Comparison of ENCODE assay signal across 8 cellular contexts in the genomic region with DNA sequence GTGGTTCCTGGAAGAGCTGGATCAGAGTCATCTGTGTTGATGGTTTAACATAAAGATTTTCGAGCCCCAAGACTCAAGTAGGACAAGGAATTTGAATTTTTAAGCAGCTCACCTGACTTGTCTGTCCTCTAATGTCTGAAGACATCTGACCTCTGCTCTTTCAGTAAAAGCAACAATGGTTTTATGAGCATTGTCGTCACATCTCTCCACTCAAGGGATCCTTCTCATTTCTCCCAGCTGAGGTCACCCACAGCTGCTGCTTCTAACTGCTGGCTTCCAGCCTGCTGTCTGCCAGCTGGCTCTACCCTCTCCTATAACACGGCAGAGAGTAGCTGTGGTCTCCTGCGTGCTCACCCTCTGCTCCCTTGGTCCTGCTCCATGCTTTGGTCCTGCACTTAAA. TPM values are rescaled to one million over a fixed set of nuclear protein-coding genes. Genes with fewer than 3 reads are reported as not detected.
DNase-seq lines count a peak whose midpoint lies in the region; ATAC-seq and TF ChIP-seq lines count a peak whose summit lies in the region.

No MANE protein-coding gene starts in this region.

- ATAC-seq in RWPE2 (ENCODE audit: low read depth) (peak; percentile 84), HG03439 (IDR thresholded peaks at IDR 0.05; ENCODE audit: unreplicated experiment) (no peak), HG03520 (IDR thresholded peaks at IDR 0.05; ENCODE audit: unreplicated experiment) (no peak)

- DNase-seq in SIG-M5 treated with dmso at 0.1 percent for 504 hours (lab: John Stamatoyannopoulos, UW; ENCODE audit: unreplicated experiment) (peak; percentile 29), SIG-M5 (lab: John Stamatoyannopoulos, UW) (no peak), RWPE2 (ENCODE audit: low spot score) (peak; percentile 71), foreskin melanocyte (peak; percentile 50), retina (peak; percentile 61), esophagus squamous epithelium (lab: John Stamatoyannopoulos, UW) (no peak)

- TF ChIP-seq CTCF in RWPE2 (IDR thresholded peaks at IDR 0.05; ENCODE audit: poor library complexity, severe bottlenecking) (no peak), esophagus squamous epithelium (IDR thresholded peaks at IDR 0.05) (no peak)

- H3K27ac ChIP-seq in RWPE2 (ENCODE audit: poor library complexity, severe bottlenecking), result peak overlapping the region; percentile 81
- peak overlapping the region in 1 of 4 donors; percentile 14 for H3K27ac ChIP-seq in esophagus squamous epithelium

- TF ChIP-seq POLR2A in esophagus squamous epithelium (IDR thresholded peaks at IDR 0.05), result no peak

- H3K27me3 ChIP-seq in RWPE2 (ENCODE audit: insufficient read depth, poor library complexity, severe bottlenecking) (no peaks in the 10 kb centered on the region), esophagus squamous epithelium (no peaks in the 10 kb centered on the region)

- H3K4me1 ChIP-seq in RWPE2 (ENCODE audit: insufficient read depth, poor library complexity, severe bottlenecking), result peaks cover 34% of the 10 kb centered on the region
- no peaks in the 10 kb centered on the region for H3K4me1 ChIP-seq in esophagus squamous epithelium

- WGBS in esophagus squamous epithelium, 2 donors, result 43 to 56% methylated on average over 4 of the region's 4 CpGs

- no peaks in the 10 kb centered on the region for H3K36me3 ChIP-seq in RWPE2 (ENCODE audit: low read depth)
- no peaks in the 10 kb centered on the region for H3K36me3 ChIP-seq in esophagus squamous epithelium

- H3K4me3 ChIP-seq in RWPE2 (ENCODE audit: severe bottlenecking), result no peak overlapping the region
- no peak overlapping the region for H3K4me3 ChIP-seq in esophagus squamous epithelium

- intact Hi-C loops in esophagus squamous epithelium (cut with DNase I), result no loop called here

- H3K9me3 ChIP-seq in RWPE2 (ENCODE audit: severe bottlenecking) (no peaks in the 10 kb centered on the region), esophagus squamous epithelium (no peaks in the 10 kb centered on the region)

RNA-seq across cellular contexts. Expression of gene HDAC2, which starts 24.7 kb away (rescaled TPM):
- 10 to 100 TPM; 40.2 to 66.6 (median 60.7) TPM for total RNA-seq in esophagus squamous epithelium

Comparison
In these comparisons a context has a peak if more than half of its experiments do, and no peak if none do; other contexts are left out.
1. DNase-seq: peak in SIG-M5 treated with dmso at 0.1 percent for 504 hours (single experiment), RWPE2 (single experiment), foreskin melanocyte (single experiment) and retina (single experiment); none in SIG-M5 (single experiment) and esophagus squamous epithelium (single experiment).